12 cellular contexts compared by ENCODE assay signal in the genomic region with DNA sequence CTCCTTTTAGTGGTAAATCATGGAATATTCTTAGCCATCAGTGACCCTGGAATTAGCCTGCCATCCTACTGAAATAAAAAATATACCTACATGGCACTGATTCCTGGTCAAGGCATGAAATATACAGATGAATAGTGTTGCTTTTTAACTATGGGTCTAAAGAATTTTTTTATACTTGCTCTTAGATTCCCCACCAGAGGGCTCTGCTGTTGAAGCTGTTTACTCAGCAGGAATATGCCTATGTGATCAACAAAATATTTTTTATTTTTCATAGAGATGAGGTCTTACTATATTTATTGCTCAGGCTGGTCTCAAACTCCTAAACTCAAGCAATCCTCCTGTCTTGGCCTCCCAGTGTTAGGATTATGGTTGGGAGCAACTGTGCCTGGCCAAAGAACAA. TPM values are rescaled to one million over a fixed set of nuclear protein-coding genes. Genes with fewer than 3 reads are reported as not detected.
DNase-seq lines count a peak whose midpoint lies in the region; ATAC-seq and TF ChIP-seq lines count a peak whose summit lies in the region.
"Had no signal": no experiment of that assay in that cellular context is flagged by ENCODE, and none has a peak within 500 bp of the region (broad histone marks: within the 10 kb centered on the region; RNA-seq: fewer than 3 reads in every experiment).

No MANE protein-coding gene starts in this region.

- ATAC-seq in GM18505 (IDR thresholded peaks at IDR 0.05; ENCODE audit: unreplicated experiment) (no peak), GM19328 (IDR thresholded peaks at IDR 0.05; ENCODE audit: unreplicated experiment) (no peak)

- no peaks in the 10 kb centered on the region for H4K20me1 ChIP-seq in OCI-LY3 (ENCODE audit: insufficient read depth, low read length)

- H2AFZ ChIP-seq in OCI-LY3 (ENCODE audit: low read depth, low read length), result no peak overlapping the region

- H3K9ac ChIP-seq in OCI-LY3 (ENCODE audit: low read length), result no peak overlapping the region

- peaks cover 17% of the 10 kb centered on the region for H3K36me3 Mint-ChIP-seq in progenitor cell of endocrine pancreas (ENCODE audit: insufficient read depth)

- no peak overlapping the region for H3K4me3 Mint-ChIP-seq in progenitor cell of endocrine pancreas (ENCODE audit: low read depth)
- H3K4me3 Mint-ChIP-seq: T-helper 2 cell treated with Interferon-gamma antibody and Interleukin-4, amounts not matched to agents 5 μg/mL and 100 μg/mL, for 36 hours had no signal

- no peak for TF ChIP-seq POLR2A in GM18505 (IDR thresholded peaks at IDR 0.05; ENCODE audit: borderline replicate concordance, extremely low read depth, insufficient read depth, insufficient read length)

- no peaks in the 10 kb centered on the region for H3K4me1 ChIP-seq in OCI-LY3 (ENCODE audit: low read length)

- no peaks in the 10 kb centered on the region for H3K4me1 Mint-ChIP-seq in progenitor cell of endocrine pancreas (ENCODE audit: low read depth)

- H3K9me3 ChIP-seq in OCI-LY3 (ENCODE audit: insufficient read depth, low read length), result no peaks in the 10 kb centered on the region

- H3K4me3 ChIP-seq in OCI-LY3 (ENCODE audit: low read length), result no peak overlapping the region
- no peak overlapping the region for H3K4me3 ChIP-seq in dorsolateral prefrontal cortex

- H3K27ac ChIP-seq in OCI-LY3 (ENCODE audit: low read length) (no peak overlapping the region), dorsolateral prefrontal cortex (no peak overlapping the region)

- DNase-seq in NCI-H2196 (lab: John Stamatoyannopoulos, UW; ENCODE audit: unreplicated experiment) (peak; percentile 13), NCI-H2196 treated with DMSO at 0.1 percent for 48 hours (lab: John Stamatoyannopoulos, UW; ENCODE audit: unreplicated experiment) (no peak), dorsolateral prefrontal cortex (no peak), progenitor cell of endocrine pancreas (ENCODE audit: low spot score, unreplicated experiment) (no peak), GDM1 (lab: John Stamatoyannopoulos, UW) (no peak)
- DNase-seq: caudate nucleus; NCI-H526 treated with DMSO at 0.1 percent for 48 hours; stimulated activated naive CD4-positive, alpha-beta T cell treated with Interleukin-2 at 50 U/mL for 16 hours had no signal

- no peaks in the 10 kb centered on the region for H3K27me3 Mint-ChIP-seq in progenitor cell of endocrine pancreas

- no peaks in the 10 kb centered on the region for H3K9me3 Mint-ChIP-seq in progenitor cell of endocrine pancreas (ENCODE audit: low read depth)
- H3K9me3 Mint-ChIP-seq: T-helper 2 cell treated with Interferon-gamma antibody and Interleukin-4, amounts not matched to agents 5 μg/mL and 100 μg/mL, for 36 hours had no signal

- H3K27ac Mint-ChIP-seq in progenitor cell of endocrine pancreas, result no peak overlapping the region
- H3K27ac Mint-ChIP-seq: T-helper 2 cell treated with Interferon-gamma antibody and Interleukin-4, amounts not matched to agents 5 μg/mL and 100 μg/mL, for 36 hours had no signal

- H3K4me2 ChIP-seq in OCI-LY3 (ENCODE audit: low read length), result no peak overlapping the region

- H3K36me3 ChIP-seq in OCI-LY3 (replicated peaks; ENCODE audit: low read depth, low read length), result peaks cover 18% of the 10 kb centered on the region

- intact Hi-C loops in dorsolateral prefrontal cortex (cut with DNase I), result no loop called here

- H3K79me2 ChIP-seq in OCI-LY3 (ENCODE audit: low read length), result no peaks in the 10 kb centered on the region

- H3K27me3 ChIP-seq in OCI-LY3 (ENCODE audit: low read depth, low read length) (no peaks in the 10 kb centered on the region), dorsolateral prefrontal cortex (no peaks in the 10 kb centered on the region)

- peak; percentile 11; the same call in 1 of the 2 replicates for TF ChIP-seq CTCF in OCI-LY3 (IDR thresholded peaks at IDR 0.05; ENCODE audit: low read depth, low read length)
- peak in 34 of 56 donors; percentile 12 to 49 (median 28) for TF ChIP-seq CTCF in dorsolateral prefrontal cortex (IDR thresholded peaks at IDR 0.05 in 54 of 56, conservative IDR thresholded peaks at IDR 0.05 in 2 of 56; ENCODE audit: low read depth in 1 of 56, partially characterized antibody in 56 of 56)
- TF ChIP-seq CTCF in progenitor cell of endocrine pancreas (IDR thresholded peaks at IDR 0.05; ENCODE audit: unreplicated experiment), result peak; percentile 39

RNA-seq across cellular contexts. Expression of a gene that starts 13.5 kb away (rescaled TPM):
- 10 to 100 TPM; 10.8 to 23.0 (median 15.9) TPM for total RNA-seq in dorsolateral prefrontal cortex
- total RNA-seq in progenitor cell of endocrine pancreas, result 31.1 and 32.0 TPM in 2 replicates

RNA-seq across cellular contexts. Expression of a gene that starts 32.6 kb away (rescaled TPM):
- total RNA-seq in dorsolateral prefrontal cortex (10 to 100 TPM; 32.2 to 63.0 (median 45.7) TPM), progenitor cell of endocrine pancreas (50.1 and 50.8 TPM in 2 replicates)
